Comparison of ENCODE assay signal across 16 cellular contexts in genomic region chr2:11774600-11774999, GRCh38. TPM values are rescaled to one million over a fixed set of nuclear protein-coding genes. Genes with fewer than 3 reads are reported as not detected.
A peak's percentile ranks its signal among the peaks of the same experiment; 100 is the strongest.
DNase-seq lines count a peak whose midpoint lies in the region; ATAC-seq and TF ChIP-seq lines count a peak whose summit lies in the region.
"Had no signal": no experiment of that assay in that cellular context is flagged by ENCODE, and none has a peak within 500 bp of the region (broad histone marks: within the 10 kb centered on the region; RNA-seq: fewer than 3 reads in every experiment).

No MANE protein-coding gene starts in this region.

- ATAC-seq in T-helper 17 cell, result no peak

- H3K4me3 ChIP-seq in ACC112 (ENCODE audit: low read depth, low read length) (no peak overlapping the region), left ventricle myocardium inferior (no peak overlapping the region)
- H3K4me3 ChIP-seq: cardiac muscle cell had no signal

- H3K79me2 ChIP-seq in ACC112 (ENCODE audit: control insufficient read depth, insufficient read depth, low read length, unreplicated experiment), result no peaks in the 10 kb centered on the region

- H2AFZ ChIP-seq in ACC112 (ENCODE audit: low read length, unreplicated experiment), result no peak overlapping the region

- H3K27ac ChIP-seq in ACC112 (ENCODE audit: low read depth, low read length), result peak overlapping the region; percentile 44
- peak overlapping the region; percentile 46 for H3K27ac ChIP-seq in left ventricle myocardium inferior (replicated peaks)
- H3K27ac ChIP-seq: 22Rv1, cardiac muscle cell had no signal

- intact Hi-C loops in left ventricle myocardium inferior (cut with micrococcal nuclease), result no loop called here

- H3K36me3 Mint-ChIP-seq in T-helper 1 cell treated with Interleukin-12 subunit alpha and Interleukin-12 subunit beta and Interleukin-4 antibody, amounts not matched to agents 30 μg/mL and 1 μg/mL, for 36 hours (ENCODE audit: low read depth), result peaks cover 48% of the 10 kb centered on the region
- H3K36me3 Mint-ChIP-seq in T-helper 17 cell (ENCODE audit: low read depth), result peaks cover 11% of the 10 kb centered on the region

- H3K4me3 Mint-ChIP-seq in T-helper 1 cell treated with Interleukin-12 subunit alpha and Interleukin-12 subunit beta and Interleukin-4 antibody, amounts not matched to agents 30 μg/mL and 1 μg/mL, for 36 hours, result no peak overlapping the region
- H3K4me3 Mint-ChIP-seq in T-helper 17 cell, result peak overlapping the region; percentile 77
- H3K4me3 Mint-ChIP-seq: type B pancreatic cell had no signal

- H3K36me3 ChIP-seq in ACC112 (ENCODE audit: insufficient read depth, low read length) (no peaks in the 10 kb centered on the region), left ventricle myocardium inferior (peaks cover 74% of the 10 kb centered on the region)

- H3K27me3 ChIP-seq in ACC112 (ENCODE audit: insufficient read depth, low read length), result no peaks in the 10 kb centered on the region
- no peaks in the 10 kb centered on the region for H3K27me3 ChIP-seq in left ventricle myocardium inferior (ENCODE audit: low read depth)
- H3K27me3 ChIP-seq: cardiac muscle cell had no signal

- H3K27ac Mint-ChIP-seq in T-helper 1 cell treated with Interleukin-12 subunit alpha and Interleukin-12 subunit beta and Interleukin-4 antibody, amounts not matched to agents 30 μg/mL and 1 μg/mL, for 36 hours, result peak overlapping the region; percentile 70
- peak overlapping the region; percentile 85 for H3K27ac Mint-ChIP-seq in T-helper 17 cell
- H3K27ac Mint-ChIP-seq: type B pancreatic cell had no signal

- H3K27me3 Mint-ChIP-seq in T-helper 1 cell treated with Interleukin-12 subunit alpha and Interleukin-12 subunit beta and Interleukin-4 antibody, amounts not matched to agents 30 μg/mL and 1 μg/mL, for 36 hours (ENCODE audit: low read depth), result no peaks in the 10 kb centered on the region
- H3K27me3 Mint-ChIP-seq in T-helper 17 cell, result no peaks in the 10 kb centered on the region
- H3K27me3 Mint-ChIP-seq: type B pancreatic cell had no signal

- H3K4me1 Mint-ChIP-seq in T-helper 1 cell treated with Interleukin-12 subunit alpha and Interleukin-12 subunit beta and Interleukin-4 antibody, amounts not matched to agents 30 μg/mL and 1 μg/mL, for 36 hours (ENCODE audit: low read depth), result peaks cover 45% of the 10 kb centered on the region
- peaks cover 33% of the 10 kb centered on the region for H3K4me1 Mint-ChIP-seq in T-helper 17 cell

- H3K4me1 ChIP-seq in ACC112 (ENCODE audit: control insufficient read depth, insufficient read depth, low read length, unreplicated experiment), result peaks cover 19% of the 10 kb centered on the region
- H3K4me1 ChIP-seq in left ventricle myocardium inferior, result peaks cover 41% of the 10 kb centered on the region

- DNase-seq in T-helper 1 cell (no peak), T-helper 17 cell (no peak), left ventricle myocardium inferior (no peak), COLO668 (lab: John Stamatoyannopoulos, UW; ENCODE audit: unreplicated experiment) (no peak), pons (ENCODE audit: low spot score) (no peak)
- DNase-seq in stimulated activated CD4-positive, alpha-beta T cell treated with anti-CD3 and anti-CD28 coated beads, Interleukin-4, amount 100 ng/mL, for 1 hour, result no peak
- DNase-seq: DMS79; MV-4-11; NCI-H2081 treated with DMSO at 0.1 percent for 48 hours; NCI-H524 treated with DMSO at 0.1 percent for 48 hours; stimulated activated CD4-positive, alpha-beta T cell treated with anti-CD3 and anti-CD28 coated beads, Interleukin-4, amount 100 ng/mL, for 4 hours had no signal

- TF ChIP-seq CTCF in left ventricle myocardium inferior (IDR thresholded peaks at IDR 0.05; ENCODE audit: borderline replicate concordance), result no peak

- no peaks in the 10 kb centered on the region for H3K9me3 ChIP-seq in T-helper 17 cell (ENCODE audit: control insufficient read depth, low read length, poor library complexity, severe bottlenecking)
- no peaks in the 10 kb centered on the region for H3K9me3 ChIP-seq in left ventricle myocardium inferior (replicated peaks)

- no peaks in the 10 kb centered on the region for H3K9me3 Mint-ChIP-seq in T-helper 1 cell treated with Interleukin-12 subunit alpha and Interleukin-12 subunit beta and Interleukin-4 antibody, amounts not matched to agents 30 μg/mL and 1 μg/mL, for 36 hours
- H3K9me3 Mint-ChIP-seq: type B pancreatic cell had no signal

RNA-seq across cellular contexts. Expression of gene LPIN1, which starts 28.2 kb away (rescaled TPM):
- total RNA-seq in T-helper 17 cell (10 to 100 TPM; 86.7 to 99.8 TPM), left ventricle myocardium inferior (43.0 TPM)
